ENCODE assay signal across 8 cellular contexts in the genomic region with DNA sequence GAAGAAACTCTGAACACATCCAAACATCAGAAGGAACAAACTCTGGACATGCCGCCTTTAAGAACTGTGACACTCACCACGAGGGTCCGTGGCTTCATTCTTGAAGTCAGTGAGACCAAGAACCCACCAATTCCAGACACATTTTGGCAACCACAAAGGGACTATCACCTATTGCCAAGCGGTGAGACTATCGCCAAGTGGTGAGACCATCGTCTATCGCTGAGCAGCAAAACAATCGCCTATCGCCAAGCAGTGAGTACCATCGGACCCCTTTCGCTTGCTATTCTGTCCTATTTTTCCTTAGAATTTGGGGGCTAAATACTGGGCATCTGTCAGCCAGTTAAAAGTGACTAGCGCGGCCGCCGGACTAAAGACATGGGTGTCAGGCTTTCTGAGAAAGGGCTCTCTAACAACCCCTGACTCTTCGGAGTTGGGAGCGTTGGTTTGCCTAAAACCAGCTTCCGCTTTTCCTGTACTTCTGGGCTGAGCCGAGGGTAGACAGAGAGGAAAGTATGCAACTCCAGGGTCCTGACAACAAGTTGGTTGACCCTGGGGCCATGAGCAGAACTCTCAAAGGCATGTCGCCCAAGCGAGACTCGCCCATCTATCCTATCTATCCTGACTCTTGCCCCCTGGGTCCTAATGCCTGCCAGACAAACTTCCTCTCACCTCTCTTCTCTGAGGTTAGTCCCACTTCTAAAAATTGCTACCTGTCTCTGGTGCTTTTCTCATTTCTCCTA. TPM values are rescaled to one million over a fixed set of nuclear protein-coding genes. Genes with fewer than 3 reads are reported as not detected.
DNase-seq lines count a peak whose midpoint lies in the region; ATAC-seq and TF ChIP-seq lines count a peak whose summit lies in the region.
"Not testable (repeated sequence)": the region's sequence is repeated elsewhere in the genome, so short reads cannot be mapped to it uniquely, and the experiment has no call there.

No MANE protein-coding gene starts in this region.

- H3K27ac ChIP-seq in CD8-positive, alpha-beta memory T cell (ENCODE audit: low read depth, low read length); ectodermal cell (ENCODE audit: insufficient read depth, low read depth, low read length, poor library complexity, severe bottlenecking); iPS-20b (ENCODE audit: low read length): not testable (repeated sequence)

- H3K27me3 ChIP-seq in CD8-positive, alpha-beta memory T cell (ENCODE audit: insufficient read depth, low read length, poor library complexity, severe bottlenecking); MG63; ectodermal cell (ENCODE audit: control insufficient read depth, insufficient read depth, low read length, poor library complexity, severe bottlenecking); iPS-20b (ENCODE audit: insufficient read depth, low read length): not testable (repeated sequence)

- not testable (repeated sequence) for H3K36me3 Mint-ChIP-seq in CD8-positive, alpha-beta memory T cell; activated T-helper 2 cell treated with anti-CD3 and anti-CD28 coated beads, Interferon-gamma antibody, Interleukin-2, Interleukin-4, amounts not matched to agents 10 μg/mL and 5 μg/mL and 100 μg/mL, durations not matched to agents 14 hours and 24 hours and 36 hours (ENCODE audit: low read depth)
- H3K36me3 Mint-ChIP-seq in WTC11 (peaks cover 12% of the 10 kb centered on the region), nephron (ENCODE audit: low read depth) (peaks cover 23% of the 10 kb centered on the region)

- not testable (repeated sequence) for H3K27me3 Mint-ChIP-seq in CD8-positive, alpha-beta memory T cell; WTC11 (ENCODE audit: low read depth); activated T-helper 2 cell treated with anti-CD3 and anti-CD28 coated beads, Interferon-gamma antibody, Interleukin-2, Interleukin-4, amounts not matched to agents 10 μg/mL and 5 μg/mL and 100 μg/mL, durations not matched to agents 14 hours and 24 hours and 36 hours (ENCODE audit: low read depth); nephron (ENCODE audit: low read depth); stimulated activated naive CD8-positive, alpha-beta T cell treated with anti-CD3 and anti-CD28 coated beads, Interleukin-15, amount 100 ng/mL, for 72 hours

- intact Hi-C loops in activated T-helper 2 cell treated with anti-CD3 and anti-CD28 coated beads, Interferon-gamma antibody, Interleukin-2, Interleukin-4, amounts not matched to agents 10 μg/mL and 5 μg/mL and 100 μg/mL, durations not matched to agents 14 hours and 24 hours and 36 hours (cut with micrococcal nuclease) = loop anchor here (10.0 kb wide), 1 partner anchor 872 kb away; a partner anchor contains a TSS

- H3K9me3 Mint-ChIP-seq in CD8-positive, alpha-beta memory T cell; WTC11; activated T-helper 2 cell treated with anti-CD3 and anti-CD28 coated beads, Interferon-gamma antibody, Interleukin-2, Interleukin-4, amounts not matched to agents 10 μg/mL and 5 μg/mL and 100 μg/mL, durations not matched to agents 14 hours and 24 hours and 36 hours; nephron; stimulated activated naive CD8-positive, alpha-beta T cell treated with anti-CD3 and anti-CD28 coated beads, Interleukin-15, amount 100 ng/mL, for 72 hours: not testable (repeated sequence)

- peak overlapping the region; percentile 73 to 88 (median 84) for H3K4me3 Mint-ChIP-seq in CD8-positive, alpha-beta memory T cell
- H3K4me3 Mint-ChIP-seq in WTC11 (peak overlapping the region; percentile 86), nephron (peak overlapping the region; percentile 93 to 100 (median 96))
- peak overlapping the region; percentile 78 for H3K4me3 Mint-ChIP-seq in activated T-helper 2 cell treated with anti-CD3 and anti-CD28 coated beads, Interferon-gamma antibody, Interleukin-2, Interleukin-4, amounts not matched to agents 10 μg/mL and 5 μg/mL and 100 μg/mL, durations not matched to agents 14 hours and 24 hours and 36 hours (ENCODE audit: low read depth)
- peak overlapping the region; percentile 80 to 85 for H3K4me3 Mint-ChIP-seq in stimulated activated naive CD8-positive, alpha-beta T cell treated with anti-CD3 and anti-CD28 coated beads, Interleukin-15, amount 100 ng/mL, for 72 hours

- WGBS in ectodermal cell, 2 experiments = 33 to 35% methylated on average over 22 of the region's 22 CpGs

- POLR2A ChIA-PET in CD8-positive, alpha-beta memory T cell (lab: Charles Lee); WTC11 (lab: Charles Lee): not testable (repeated sequence)

- H3K4me1 ChIP-seq in CD8-positive, alpha-beta memory T cell (ENCODE audit: insufficient read depth, low read length); ectodermal cell (ENCODE audit: control insufficient read depth, insufficient read depth, low read length); iPS-20b (ENCODE audit: insufficient read depth, low read length): not testable (repeated sequence)

- peak overlapping the region; percentile 76; the same call in 1 of the 2 replicates for H3K9ac ChIP-seq in iPS-20b (ENCODE audit: low read depth, low read length)

- H3K27ac Mint-ChIP-seq in CD8-positive, alpha-beta memory T cell = peak overlapping the region in 7 of 8 donors; percentile 12 to 92 (median 55)
- H3K27ac Mint-ChIP-seq in WTC11 (peak overlapping the region; percentile 51), nephron (peak overlapping the region; percentile 89 to 98 (median 94))
- H3K27ac Mint-ChIP-seq in activated T-helper 2 cell treated with anti-CD3 and anti-CD28 coated beads, Interferon-gamma antibody, Interleukin-2, Interleukin-4, amounts not matched to agents 10 μg/mL and 5 μg/mL and 100 μg/mL, durations not matched to agents 14 hours and 24 hours and 36 hours = peak overlapping the region; percentile 58
- H3K27ac Mint-ChIP-seq in stimulated activated naive CD8-positive, alpha-beta T cell treated with anti-CD3 and anti-CD28 coated beads, Interleukin-15, amount 100 ng/mL, for 72 hours = peak overlapping the region in 1 of 2 donors; percentile 72

- not testable (repeated sequence) for TF ChIP-seq CTCF in WTC11 (IDR thresholded peaks at IDR 0.05); nephron (IDR thresholded peaks at IDR 0.05; ENCODE audit: unreplicated experiment in 3 of 3)

- H3K4me3 ChIP-seq in CD8-positive, alpha-beta memory T cell (ENCODE audit: low read length) = not testable (repeated sequence)
- H3K4me3 ChIP-seq in MG63 (peak overlapping the region; percentile 52), ectodermal cell (ENCODE audit: insufficient read depth, low read depth, low read length) (peak overlapping the region; percentile 46), iPS-20b (ENCODE audit: low read length) (peak overlapping the region; percentile 85)

- DNase-seq in CD8-positive, alpha-beta memory T cell; MG63; activated T-helper 2 cell treated with anti-CD3 and anti-CD28 coated beads, Interferon-gamma antibody, Interleukin-2, Interleukin-4, amounts not matched to agents 10 μg/mL and 5 μg/mL and 100 μg/mL, durations not matched to agents 14 hours and 24 hours and 36 hours (ENCODE audit: low spot score); stimulated activated naive CD8-positive, alpha-beta T cell treated with anti-CD3 and anti-CD28 coated beads, Interleukin-15, amount 100 ng/mL, for 72 hours: not testable (repeated sequence)
- DNase-seq in WTC11 (ENCODE audit: low spot score) = peak; percentile 36

- not testable (repeated sequence) for H3K36me3 ChIP-seq in CD8-positive, alpha-beta memory T cell (ENCODE audit: insufficient read depth, low read length); MG63; ectodermal cell (ENCODE audit: control insufficient read depth, insufficient read depth, low read length); iPS-20b (ENCODE audit: insufficient read depth, low read depth, low read length)

- H3K4me1 Mint-ChIP-seq in CD8-positive, alpha-beta memory T cell = peaks cover 10 to 24% (median 16%) of the 10 kb centered on the region in 3 donors
- peaks cover 21% of the 10 kb centered on the region for H3K4me1 Mint-ChIP-seq in WTC11
- peaks cover 12% of the 10 kb centered on the region for H3K4me1 Mint-ChIP-seq in activated T-helper 2 cell treated with anti-CD3 and anti-CD28 coated beads, Interferon-gamma antibody, Interleukin-2, Interleukin-4, amounts not matched to agents 10 μg/mL and 5 μg/mL and 100 μg/mL, durations not matched to agents 14 hours and 24 hours and 36 hours (ENCODE audit: low read depth)
- peaks cover 20% of the 10 kb centered on the region for H3K4me1 Mint-ChIP-seq in nephron
- peaks cover 28% of the 10 kb centered on the region for H3K4me1 Mint-ChIP-seq in stimulated activated naive CD8-positive, alpha-beta T cell treated with anti-CD3 and anti-CD28 coated beads, Interleukin-15, amount 100 ng/mL, for 72 hours

- peak; percentile 71 for ATAC-seq in WTC11
- not testable (repeated sequence) for ATAC-seq in stimulated activated naive CD8-positive, alpha-beta T cell treated with anti-CD3 and anti-CD28 coated beads, Interleukin-15, amount 100 ng/mL, for 72 hours

- not testable (repeated sequence) for H3K9me3 ChIP-seq in CD8-positive, alpha-beta memory T cell (ENCODE audit: low read length); MG63; ectodermal cell (ENCODE audit: control insufficient read depth, low read length); iPS-20b (ENCODE audit: insufficient read depth, low read depth, low read length)

- CTCF ChIA-PET in CD8-positive, alpha-beta memory T cell (lab: Charles Lee) = not testable (repeated sequence)
- CTCF ChIA-PET in WTC11 (lab: Charles Lee) = interaction anchor here (1.0 to 2.0 kb wide), 3 partner anchors 14 to 340 kb away, joined by 4 to 6 read pairs (median 5); no protein-coding TSS in a partner anchor

RNA-seq across cellular contexts. Expression of a gene that starts 6.9 kb away (rescaled TPM):
- total RNA-seq in CD8-positive, alpha-beta memory T cell = 10 to 100 TPM; 70.8 to 79.4 TPM
- polyA plus RNA-seq in CD8-positive, alpha-beta memory T cell = 15.9 TPM
- 44.8 and 50.2 TPM in 2 replicates for total RNA-seq in MG63 (2014; rRNA removed; shearing (Covaris generic); ENCODE audit: low replicate concordance)
- 68.5 to 72.6 TPM (median 69.6 TPM) in 3 replicates for total RNA-seq in WTC11 (2021)
- total RNA-seq in activated T-helper 2 cell treated with anti-CD3 and anti-CD28 coated beads, Interferon-gamma antibody, Interleukin-2, Interleukin-4, amounts not matched to agents 10 μg/mL and 5 μg/mL and 100 μg/mL, durations not matched to agents 14 hours and 24 hours and 36 hours = 59.2 and 63.8 TPM in 2 replicates
- 81.1 TPM for polyA plus RNA-seq in ectodermal cell (2013, experiment 1 of 4)
- polyA plus RNA-seq in ectodermal cell (2013, experiment 2 of 4) = 77.1 TPM
- polyA plus RNA-seq in ectodermal cell (2013, experiment 3 of 4) = 53.8 TPM
- 65.8 TPM for polyA plus RNA-seq in ectodermal cell (2013, experiment 4 of 4)
